ENCODE assay signal across 8 cellular contexts in genomic region chr5:131169810-131170539, GRCh38. TPM values are rescaled to one million over a fixed set of nuclear protein-coding genes. Genes with fewer than 3 reads are reported as not detected.
DNase-seq lines count a peak whose midpoint lies in the region; ATAC-seq, FAIRE-seq and TF ChIP-seq lines count a peak whose summit lies in the region.

No MANE protein-coding gene starts in this region.

- peak overlapping the region; percentile 95 for H3K4me3 Mint-ChIP-seq in activated CD4-positive, alpha-beta T cell treated with anti-CD3 and anti-CD28 coated beads for 36 hours
- H3K4me3 Mint-ChIP-seq in activated naive CD8-positive, alpha-beta T cell: peak overlapping the region; percentile 94

- no peak for FAIRE-seq in kidney (lab: Jason Lieb, UNC)

- H3K27ac ChIP-seq in kidney (ENCODE audit: low read depth in 2 of 2, low read length in 2 of 2) (peak overlapping the region in 1 of 2 donors; percentile 45), temporal lobe (ENCODE audit: low read depth, low read length) (peak overlapping the region; percentile 90)

- no peaks in the 10 kb centered on the region for H3K9me3 ChIP-seq in kidney (ENCODE audit: control insufficient read depth in 1 of 2, low read length in 2 of 2)

- no peaks in the 10 kb centered on the region for H3K36me3 ChIP-seq in kidney (ENCODE audit: control insufficient read depth in 1 of 2, insufficient read depth in 2 of 2, low read length in 2 of 2)

- peaks cover 6 to 13% of the 10 kb centered on the region in 2 donors for H3K4me1 ChIP-seq in kidney (ENCODE audit: control insufficient read depth in 1 of 2, insufficient read depth in 1 of 2, low read depth in 1 of 2, low read length in 2 of 2)

- TF ChIP-seq CTCF in kidney (IDR thresholded peaks at IDR 0.05; ENCODE audit: borderline replicate concordance, extremely low read depth, insufficient read depth): no peak

- H3K9ac ChIP-seq in kidney (ENCODE audit: low read length in 2 of 2): peak overlapping the region; percentile 79 to 80

- intact Hi-C loops in activated CD4-positive, alpha-beta T cell treated with anti-CD3 and anti-CD28 coated beads for 36 hours (cut with DNase I, micrococcal nuclease): loop anchor here (1.0 to 5.0 kb wide), 7 partner anchors 39 to 852 kb away; partner anchors contain the start of genes CDC42SE2 (in 1 of the 2), FNIP1 (in 1 of the 2) and RAPGEF6 (in 1 of the 2)
- intact Hi-C loops in kidney (cut with DNase I): no loop called here

- DNase-seq in activated CD4-positive, alpha-beta T cell treated with anti-CD3 and anti-CD28 coated beads for 36 hours: no peak
- no peak for DNase-seq in activated CD4-positive, alpha-beta T cell treated with anti-CD3 and anti-CD28 coated beads, Interleukin-2, amount 50 U/mL, for 1 hour
- DNase-seq in kidney (no peak), COLO668 (lab: John Stamatoyannopoulos, UW; ENCODE audit: unreplicated experiment) (no peak)
- DNase-seq in activated effector memory CD4-positive, alpha-beta T cell treated with anti-CD3 and anti-CD28 coated beads, Interleukin-2, amount 50 U/mL, for 16 hours: no peak

- CTCF ChIA-PET in activated CD4-positive, alpha-beta T cell treated with anti-CD3 and anti-CD28 coated beads for 36 hours (lab: Charles Lee): interaction anchor here (2.0 kb wide), 1 partner anchor 96 kb away, joined by 5 read pairs; no protein-coding TSS in a partner anchor

- peak overlapping the region; percentile 80 to 87 for H3K4me3 ChIP-seq in kidney (ENCODE audit: low read length in 2 of 2)

- H3K9me3 Mint-ChIP-seq in activated CD4-positive, alpha-beta T cell treated with anti-CD3 and anti-CD28 coated beads for 36 hours (ENCODE audit: low read depth): no peaks in the 10 kb centered on the region
- no peaks in the 10 kb centered on the region for H3K9me3 Mint-ChIP-seq in activated naive CD8-positive, alpha-beta T cell (ENCODE audit: low read depth)

- peaks cover 10% of the 10 kb centered on the region for H3K36me3 Mint-ChIP-seq in activated CD4-positive, alpha-beta T cell treated with anti-CD3 and anti-CD28 coated beads for 36 hours (ENCODE audit: low read depth)
- peaks cover 2% of the 10 kb centered on the region for H3K36me3 Mint-ChIP-seq in activated naive CD8-positive, alpha-beta T cell

- POLR2A ChIA-PET in activated CD4-positive, alpha-beta T cell treated with anti-CD3 and anti-CD28 coated beads for 36 hours (lab: Charles Lee): interaction anchor here (0.6 kb wide), 1 partner anchor 93 kb away, joined by 3 read pairs; no protein-coding TSS in a partner anchor

- no peaks in the 10 kb centered on the region for H3K27me3 Mint-ChIP-seq in activated CD4-positive, alpha-beta T cell treated with anti-CD3 and anti-CD28 coated beads for 36 hours
- no peaks in the 10 kb centered on the region for H3K27me3 Mint-ChIP-seq in activated naive CD8-positive, alpha-beta T cell

- ATAC-seq in activated CD4-positive, alpha-beta T cell treated with anti-CD3 and anti-CD28 coated beads for 36 hours: no peak
- ATAC-seq in HG03039 (IDR thresholded peaks at IDR 0.05; ENCODE audit: unreplicated experiment): no peak

- H3K27ac Mint-ChIP-seq in activated CD4-positive, alpha-beta T cell treated with anti-CD3 and anti-CD28 coated beads for 36 hours: peak overlapping the region; percentile 93
- peak overlapping the region; percentile 91 for H3K27ac Mint-ChIP-seq in activated naive CD8-positive, alpha-beta T cell

- peaks cover 38% of the 10 kb centered on the region for H3K4me1 Mint-ChIP-seq in activated CD4-positive, alpha-beta T cell treated with anti-CD3 and anti-CD28 coated beads for 36 hours
- H3K4me1 Mint-ChIP-seq in activated naive CD8-positive, alpha-beta T cell (ENCODE audit: low read depth): peaks cover 47% of the 10 kb centered on the region

RNA-seq across cellular contexts. Expression of gene LYRM7, which starts 0.8 kb away (rescaled TPM):
- 10 to 100 TPM; 16.0 to 20.7 TPM for total RNA-seq in activated CD4-positive, alpha-beta T cell treated with anti-CD3 and anti-CD28 coated beads for 36 hours
- 7.2 TPM for total RNA-seq in kidney
- polyA plus RNA-seq in kidney (ENCODE audit: insufficient read depth, low read depth, low replicate concordance): 5.4 TPM
- total RNA-seq in temporal lobe: 20.2 TPM

RNA-seq across cellular contexts. Expression of gene HINT1, which starts 4.9 kb away (rescaled TPM):
- 100 to 1,000 TPM; 298 to 312 TPM for total RNA-seq in activated CD4-positive, alpha-beta T cell treated with anti-CD3 and anti-CD28 coated beads for 36 hours
- 220 TPM for total RNA-seq in kidney
- polyA plus RNA-seq in kidney (ENCODE audit: insufficient read depth, low read depth, low replicate concordance): 583 TPM
- total RNA-seq in temporal lobe: 107 TPM
